ENCODE assay signal across 24 cellular contexts in the genomic region with DNA sequence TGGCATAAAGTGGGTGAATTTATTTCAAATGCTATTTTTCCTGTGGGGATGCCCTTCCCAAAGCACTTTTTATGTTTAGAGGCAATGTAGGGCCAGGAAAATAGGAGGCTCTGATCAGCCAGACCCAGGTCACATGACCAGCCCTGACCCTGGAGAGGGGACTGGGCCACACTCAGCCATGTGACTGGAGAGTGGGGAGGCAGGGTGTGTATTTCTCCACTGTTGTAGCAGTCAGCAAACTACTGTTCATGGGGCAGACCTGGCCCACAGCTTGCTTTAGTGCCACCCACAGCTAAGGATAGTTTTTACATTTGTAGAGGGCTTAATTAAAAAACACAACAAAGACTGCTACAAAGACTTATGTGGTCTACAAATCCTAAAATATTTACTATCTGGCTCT.
"Had no signal": no experiment of that assay in that cellular context is flagged by ENCODE, and none has a peak within 500 bp of the region (broad histone marks: within the 10 kb centered on the region; RNA-seq: fewer than 3 reads in every experiment).

No MANE protein-coding gene starts in this region.

- H3K27ac Mint-ChIP-seq: activated B cell treated with CpG ODN at 0.5 μM for 24 hours; activated CD4-positive, alpha-beta T cell treated with anti-CD3 and anti-CD28 coated beads, Interleukin-2, amount 10 ng/mL, durations not matched to agents 24 days and 14 days; activated CD8-positive, alpha-beta memory T cell treated with anti-CD3 and anti-CD28 coated beads, Interleukin-2, amount 10 ng/mL, durations not matched to agents 7 days and 5 days; activated naive CD4-positive, alpha-beta T cell treated with anti-CD3 and anti-CD28 coated beads, Interleukin-2, amount 10 ng/mL, durations not matched to agents 7 days and 5 days; activated naive CD8-positive, alpha-beta T cell treated with anti-CD3 and anti-CD28 coated beads for 36 hours; activated T-cell treated with anti-CD3 and anti-CD28 coated beads, Interleukin-2, amount 50 U/mL, for 24 hours; activated T-helper 1 cell treated with anti-CD3 and anti-CD28 coated beads, Interleukin-12 subunit alpha, Interleukin-12 subunit beta, Interleukin-2, Interleukin-4 antibody, amounts not matched to agents 30 ng/mL and 10 ng/mL and 1 ng/mL, durations not matched to agents 14 hours and 24 hours and 36 hours; T-helper 1 cell treated with Interleukin-12 subunit alpha and Interleukin-12 subunit beta and Interleukin-4 antibody, amounts not matched to agents 30 μg/mL and 1 μg/mL, for 36 hours had no signal

- H3K9me3 ChIP-seq: Peyer's patch had no signal

- H3K4me3 Mint-ChIP-seq: activated B cell treated with CpG ODN at 0.5 μM for 24 hours; activated CD4-positive, alpha-beta T cell treated with anti-CD3 and anti-CD28 coated beads, Interleukin-2, amount 10 ng/mL, durations not matched to agents 24 days and 14 days; activated CD8-positive, alpha-beta memory T cell treated with anti-CD3 and anti-CD28 coated beads, Interleukin-2, amount 10 ng/mL, durations not matched to agents 7 days and 5 days; activated naive CD4-positive, alpha-beta T cell treated with anti-CD3 and anti-CD28 coated beads, Interleukin-2, amount 10 ng/mL, durations not matched to agents 7 days and 5 days; activated naive CD8-positive, alpha-beta T cell treated with anti-CD3 and anti-CD28 coated beads for 36 hours; activated T-cell treated with anti-CD3 and anti-CD28 coated beads, Interleukin-2, amount 50 U/mL, for 24 hours; activated T-helper 1 cell treated with anti-CD3 and anti-CD28 coated beads, Interleukin-12 subunit alpha, Interleukin-12 subunit beta, Interleukin-2, Interleukin-4 antibody, amounts not matched to agents 30 ng/mL and 10 ng/mL and 1 ng/mL, durations not matched to agents 14 hours and 24 hours and 36 hours; T-helper 1 cell treated with Interleukin-12 subunit alpha and Interleukin-12 subunit beta and Interleukin-4 antibody, amounts not matched to agents 30 μg/mL and 1 μg/mL, for 36 hours had no signal

- H3K9me3 Mint-ChIP-seq: activated CD4-positive, alpha-beta T cell treated with anti-CD3 and anti-CD28 coated beads, Interleukin-2, amount 10 ng/mL, durations not matched to agents 24 days and 14 days; activated naive CD4-positive, alpha-beta T cell treated with anti-CD3 and anti-CD28 coated beads, Interleukin-2, amount 10 ng/mL, durations not matched to agents 7 days and 5 days; activated T-cell treated with anti-CD3 and anti-CD28 coated beads, Interleukin-2, amount 50 U/mL, for 24 hours; activated T-helper 1 cell treated with anti-CD3 and anti-CD28 coated beads, Interleukin-12 subunit alpha, Interleukin-12 subunit beta, Interleukin-2, Interleukin-4 antibody, amounts not matched to agents 30 ng/mL and 10 ng/mL and 1 ng/mL, durations not matched to agents 14 hours and 24 hours and 36 hours; T-helper 1 cell treated with Interleukin-12 subunit alpha and Interleukin-12 subunit beta and Interleukin-4 antibody, amounts not matched to agents 30 μg/mL and 1 μg/mL, for 36 hours had no signal

- H3K4me1 ChIP-seq: Peyer's patch had no signal

- DNase-seq: activated B cell treated with CpG ODN at 0.5 μM for 24 hours; activated CD4-positive, alpha-beta T cell treated with anti-CD3 and anti-CD28 coated beads for 1 hour; activated CD4-positive, alpha-beta T cell treated with anti-CD3 and anti-CD28 coated beads, Interleukin-2, amount 10 ng/mL, durations not matched to agents 24 days and 14 days; activated CD4-positive, alpha-beta T cell treated with anti-CD3 and anti-CD28 coated beads, Interleukin-2, amount 50 U/mL, for 48 hours; activated CD8-positive, alpha-beta memory T cell treated with anti-CD3 and anti-CD28 coated beads, Interleukin-2, amount 10 ng/mL, durations not matched to agents 7 days and 5 days; activated gamma-delta T cell; activated naive CD4-positive, alpha-beta T cell treated with anti-CD3 and anti-CD28 coated beads, Interleukin-2, amount 10 ng/mL, durations not matched to agents 7 days and 5 days; activated naive CD8-positive, alpha-beta T cell treated with anti-CD3 and anti-CD28 coated beads for 36 hours; activated T-cell treated with anti-CD3 and anti-CD28 coated beads, Interleukin-2, amount 50 U/mL, for 24 hours; KG1; NCI-H1048; NCI-H1930; NCI-H2171; NCI-H2227 treated with DMSO at 0.1 percent for 48 hours; NCI-H446 treated with DMSO at 0.1 percent for 48 hours; NCI-H774; NK-92 treated with Interleukin-12 subunit alpha and Interleukin-12 subunit beta, amount 100 ng/mL, for 24 hours; OCI-M1; Peyer's patch; SHP77 treated with DMSO at 0.1 percent for 48 hours had no signal

- H3K4me1 Mint-ChIP-seq: activated B cell treated with CpG ODN at 0.5 μM for 24 hours; activated CD4-positive, alpha-beta T cell treated with anti-CD3 and anti-CD28 coated beads, Interleukin-2, amount 10 ng/mL, durations not matched to agents 24 days and 14 days; activated CD8-positive, alpha-beta memory T cell treated with anti-CD3 and anti-CD28 coated beads, Interleukin-2, amount 10 ng/mL, durations not matched to agents 7 days and 5 days; activated naive CD4-positive, alpha-beta T cell treated with anti-CD3 and anti-CD28 coated beads, Interleukin-2, amount 10 ng/mL, durations not matched to agents 7 days and 5 days; activated naive CD8-positive, alpha-beta T cell treated with anti-CD3 and anti-CD28 coated beads for 36 hours had no signal

- H3K4me3 ChIP-seq: Peyer's patch had no signal

- H3K27me3 ChIP-seq: brain microvascular endothelial cell, Peyer's patch had no signal

- H3K36me3 ChIP-seq: brain microvascular endothelial cell, Peyer's patch had no signal

- H3K27ac ChIP-seq: brain microvascular endothelial cell, Peyer's patch, RWPE1 had no signal

- ATAC-seq: activated CD8-positive, alpha-beta memory T cell treated with anti-CD3 and anti-CD28 coated beads, Interleukin-2, amount 10 ng/mL, durations not matched to agents 7 days and 5 days had no signal

- H3K36me3 Mint-ChIP-seq: activated CD8-positive, alpha-beta memory T cell treated with anti-CD3 and anti-CD28 coated beads, Interleukin-2, amount 10 ng/mL, durations not matched to agents 7 days and 5 days; activated naive CD4-positive, alpha-beta T cell treated with anti-CD3 and anti-CD28 coated beads, Interleukin-2, amount 10 ng/mL, durations not matched to agents 7 days and 5 days; activated naive CD8-positive, alpha-beta T cell treated with anti-CD3 and anti-CD28 coated beads for 36 hours had no signal
